In genomic region chr6:170438402-170438753, GRCh38 we compare ENCODE assay signal across 8 cellular contexts.
A peak's percentile ranks its signal among the peaks of the same experiment; 100 is the strongest.
DNase-seq lines count a peak whose midpoint lies in the region; ATAC-seq and TF ChIP-seq lines count a peak whose summit lies in the region.

No MANE protein-coding gene starts in this region.

- H3K4me3 Mint-ChIP-seq in progenitor cell of endocrine pancreas (ENCODE audit: low read depth): peak overlapping the region; percentile 44

- H3K27ac Mint-ChIP-seq in progenitor cell of endocrine pancreas: peak overlapping the region; percentile 89

- no peaks in the 10 kb centered on the region for H3K27me3 Mint-ChIP-seq in progenitor cell of endocrine pancreas

- H3K4me1 Mint-ChIP-seq in progenitor cell of endocrine pancreas (ENCODE audit: low read depth): peaks cover 20% of the 10 kb centered on the region

- ATAC-seq in GM21367 (IDR thresholded peaks at IDR 0.05; ENCODE audit: unreplicated experiment) (peak; percentile 83), HG03558 (IDR thresholded peaks at IDR 0.05; ENCODE audit: extremely low read depth, unreplicated experiment) (peak; percentile 91), left cardiac atrium (peak; percentile 79 to 98)

- no peak for TF ChIP-seq CTCF in progenitor cell of endocrine pancreas (IDR thresholded peaks at IDR 0.05; ENCODE audit: unreplicated experiment)

- intact Hi-C loops in left cardiac atrium (cut with DNase I): no loop called here

- H3K36me3 Mint-ChIP-seq in progenitor cell of endocrine pancreas (ENCODE audit: insufficient read depth): peaks cover 2% of the 10 kb centered on the region

- H3K9me3 Mint-ChIP-seq in progenitor cell of endocrine pancreas (ENCODE audit: low read depth): peaks cover 4% of the 10 kb centered on the region

- DNase-seq in D341Med (ENCODE audit: low spot score) (peak; percentile 96), NCI-H69 (lab: John Stamatoyannopoulos, UW) (peak; percentile 100), amniotic stem cell (lab: John Stamatoyannopoulos, UW) (peak; percentile 97), left cardiac atrium (peak; percentile 89), progenitor cell of endocrine pancreas (ENCODE audit: low spot score, unreplicated experiment) (peak; percentile 59)
- DNase-seq in central memory CD4-positive, alpha-beta T cell: no peak
